ENCODE assay signal across 9 cellular contexts in genomic region chr3:129829640-129830039, GRCh38.
DNase-seq lines count a peak whose midpoint lies in the region; ATAC-seq and TF ChIP-seq lines count a peak whose summit lies in the region.
"Had no signal": no experiment of that assay in that cellular context is flagged by ENCODE, and none has a peak within 500 bp of the region (broad histone marks: within the 10 kb centered on the region; RNA-seq: fewer than 3 reads in every experiment).

No MANE protein-coding gene starts in this region.

- H3K27ac Mint-ChIP-seq in immature natural killer cell (no peak overlapping the region), glutamatergic neuron (ENCODE audit: unreplicated experiment) (no peak overlapping the region)
- H3K27ac Mint-ChIP-seq: activated naive CD4-positive, alpha-beta T cell treated with anti-CD3 and anti-CD28 coated beads, Interleukin-2, amount 50 U/mL, for 24 hours had no signal

- ATAC-seq in IMR-90 (ENCODE audit: low read depth) (peak; percentile 94), GM18907 (IDR thresholded peaks at IDR 0.05; ENCODE audit: unreplicated experiment) (no peak)

- dilution Hi-C loops in IMR-90 (cut with HindIII; ENCODE audit: low sequenced_read_pairs, unreplicated experiment) = no loop called here

- no peak overlapping the region for H3K23ac ChIP-seq in IMR-90 (ENCODE audit: low read depth, low read length)

- no peak overlapping the region for H2BK120ac ChIP-seq in IMR-90 (ENCODE audit: low read depth, low read length)

- no peak overlapping the region for H2AK9ac ChIP-seq in IMR-90 (replicated peaks; ENCODE audit: low read depth, low read length, poor library complexity)

- peaks cover 14 to 16% of the 10 kb centered on the region in 2 experiments for H3K79me1 ChIP-seq in IMR-90 (ENCODE audit: low read depth in 1 of 2, low read length in 2 of 2)

- no peak overlapping the region for H3K14ac ChIP-seq in IMR-90 (replicated peaks; ENCODE audit: low read depth, low read length)

- H3K79me2 ChIP-seq in OCI-LY7 (ENCODE audit: insufficient read depth, low read depth, low read length) = peaks cover 20% of the 10 kb centered on the region; the same call in 1 of the 2 replicates

- TF ChIP-seq RAD21 in IMR-90 (IDR thresholded peaks at IDR 0.05; ENCODE audit: low read length) = peak; percentile 92

- BruUV-seq in IMR-90 (replicated peaks; lab: Mats Ljungman, UMichigan) (no TSS peak), OCI-LY7 (replicated peaks; lab: Mats Ljungman, UMichigan) (no TSS peak)

- DNase-seq in EH (ENCODE audit: low read depth) = peak; percentile 97
- DNase-seq in IMR-90 = peak; percentile 95
- DNase-seq in OCI-LY7 (ENCODE audit: low spot score) = peak; percentile 74
- DNase-seq in brain pericyte (ENCODE audit: low read depth, low spot score) = peak; percentile 39
- DNase-seq in immature natural killer cell = peak in 2 of 3 donors; percentile 14 to 34
- DNase-seq in spleen = no peak
- no peak for DNase-seq in glutamatergic neuron

- H3K9me3 Mint-ChIP-seq in immature natural killer cell (no peaks in the 10 kb centered on the region), glutamatergic neuron (ENCODE audit: unreplicated experiment) (no peaks in the 10 kb centered on the region)
- H3K9me3 Mint-ChIP-seq: activated naive CD4-positive, alpha-beta T cell treated with anti-CD3 and anti-CD28 coated beads, Interleukin-2, amount 50 U/mL, for 24 hours had no signal

- no peak overlapping the region for H3K4ac ChIP-seq in IMR-90 (ENCODE audit: low read depth, low read length)

- CTCF ChIA-PET in IMR-90 (lab: Yijun Ruan, JAX) = interaction anchor here (0.6 to 1.4 kb wide), 8 partner anchors 50 to 339 kb away, joined by 3 to 5 read pairs (median 3); no protein-coding TSS in a partner anchor
- CTCF ChIA-PET in OCI-LY7 (lab: Charles Lee; ENCODE audit: unreplicated experiment) = no interaction called here

- no peak overlapping the region for H2AK5ac ChIP-seq in IMR-90 (ENCODE audit: low read depth, low read length)

- H3K18ac ChIP-seq in IMR-90 (ENCODE audit: low read depth, low read length) = no peak overlapping the region

- no peaks in the 10 kb centered on the region for H3K36me3 ChIP-seq in IMR-90 (ENCODE audit: control insufficient read depth, insufficient read depth, low read length)
- H3K36me3 ChIP-seq in OCI-LY7 (ENCODE audit: insufficient read depth, low read length) = peaks cover 4% of the 10 kb centered on the region; the same call in 1 of the 2 replicates
- H3K36me3 ChIP-seq in spleen = no peaks in the 10 kb centered on the region

- H2AFZ ChIP-seq in IMR-90 (replicated peaks; ENCODE audit: low read length, poor library complexity) (no peak overlapping the region), OCI-LY7 (ENCODE audit: low read length) (no peak overlapping the region)

- no peak overlapping the region for H4K5ac ChIP-seq in IMR-90 (ENCODE audit: low read depth, low read length)

- no peak overlapping the region for H3K4me3 ChIP-seq in IMR-90 (ENCODE audit: insufficient read depth, low read depth, low read length)
- H3K4me3 ChIP-seq in OCI-LY7 (ENCODE audit: low read depth, low read length, poor library complexity, severe bottlenecking) = no peak overlapping the region
- no peak overlapping the region for H3K4me3 ChIP-seq in spleen

- peaks cover 13% of the 10 kb centered on the region in 2 donors for H3K4me1 Mint-ChIP-seq in immature natural killer cell
- peaks cover 12% of the 10 kb centered on the region for H3K4me1 Mint-ChIP-seq in glutamatergic neuron (ENCODE audit: low read depth, unreplicated experiment)

- TF ChIP-seq POLR2A in IMR-90 (IDR thresholded peaks at IDR 0.05; ENCODE audit: low read depth, low read length) = no peak
- no peak for TF ChIP-seq POLR2A in spleen (IDR thresholded peaks at IDR 0.05)

- H3K27ac ChIP-seq in IMR-90 (ENCODE audit: insufficient read depth, low read length) = no peak overlapping the region
- no peak overlapping the region for H3K27ac ChIP-seq in OCI-LY7 (ENCODE audit: low read depth, low read length, poor library complexity, severe bottlenecking)
- peak overlapping the region in 3 of 8 donors; percentile 25 to 43 (median 37) for H3K27ac ChIP-seq in spleen

- H3K4me1 ChIP-seq in IMR-90 (ENCODE audit: control insufficient read depth, insufficient read depth, low read length) = peaks cover 6% of the 10 kb centered on the region; the same call in 1 of the 2 replicates
- H3K4me1 ChIP-seq in OCI-LY7 (ENCODE audit: insufficient read depth, low read length, poor library complexity, severe bottlenecking) = peaks cover 52% of the 10 kb centered on the region
- H3K4me1 ChIP-seq in spleen = peaks cover 4 to 57% (median 19%) of the 10 kb centered on the region in 6 donors

- H3K27me3 Mint-ChIP-seq in immature natural killer cell (ENCODE audit: low read depth in 3 of 3) (peaks cover 0 to 3% (median 1%) of the 10 kb centered on the region in 3 donors), glutamatergic neuron (ENCODE audit: unreplicated experiment) (no peaks in the 10 kb centered on the region)
- H3K27me3 Mint-ChIP-seq: activated naive CD4-positive, alpha-beta T cell treated with anti-CD3 and anti-CD28 coated beads, Interleukin-2, amount 50 U/mL, for 24 hours had no signal

- no peak overlapping the region for H3K4me3 Mint-ChIP-seq in immature natural killer cell
- H3K4me3 Mint-ChIP-seq in glutamatergic neuron (ENCODE audit: unreplicated experiment) = no peak overlapping the region
- H3K4me3 Mint-ChIP-seq: activated naive CD4-positive, alpha-beta T cell treated with anti-CD3 and anti-CD28 coated beads, Interleukin-2, amount 50 U/mL, for 24 hours had no signal

- no peak overlapping the region for H3K56ac ChIP-seq in IMR-90 (ENCODE audit: extremely low read depth, insufficient read depth, low read length)

- POLR2A ChIA-PET in IMR-90 (lab: Charles Lee; ENCODE audit: unreplicated experiment) = interaction anchor here (0.5 kb wide), 1 partner anchor 236 kb away, joined by 4 read pairs; no protein-coding TSS in a partner anchor
- POLR2A ChIA-PET in OCI-LY7 (lab: Charles Lee) = interaction anchor here (0.6 to 1.0 kb wide), 6 partner anchors 10 to 442 kb away, joined by 3 to 4 read pairs (median 3); no protein-coding TSS in a partner anchor

- peak overlapping the region; percentile 85 for H2BK5ac ChIP-seq in IMR-90 (ENCODE audit: low read depth, low read length, poor library complexity, severe bottlenecking)

- H3K36me3 Mint-ChIP-seq in immature natural killer cell (peaks cover 0 to 5% (median 0%) of the 10 kb centered on the region in 3 donors), glutamatergic neuron (ENCODE audit: unreplicated experiment) (no peaks in the 10 kb centered on the region)

- H3K9me3 ChIP-seq in IMR-90 (ENCODE audit: control insufficient read depth, insufficient read depth, low read length) (no peaks in the 10 kb centered on the region), OCI-LY7 (ENCODE audit: low read length) (no peaks in the 10 kb centered on the region), spleen (no peaks in the 10 kb centered on the region)

- no peak overlapping the region; a peak in 1 of 4 replicates for H4K8ac ChIP-seq in IMR-90 (ENCODE audit: low read depth in 2 of 2, low read length in 2 of 2)

- H3K9me2 ChIP-seq in OCI-LY7 (ENCODE audit: insufficient read depth, low read length) = no peaks in the 10 kb centered on the region

- H4K20me1 ChIP-seq in IMR-90 (ENCODE audit: insufficient read depth, low read length) = no peaks in the 10 kb centered on the region; the same call in 1 of the 2 replicates
- H4K20me1 ChIP-seq in OCI-LY7 (ENCODE audit: insufficient read depth, low read length) = peaks cover 12% of the 10 kb centered on the region; the same call in 1 of the 2 replicates

- H3K4me2 ChIP-seq in IMR-90 (ENCODE audit: low read depth, low read length) = peak overlapping the region; percentile 48; the same call in 1 of the 2 replicates
- H3K4me2 ChIP-seq in OCI-LY7 (ENCODE audit: low read length) = no peak overlapping the region

- no peak overlapping the region for H2BK20ac ChIP-seq in IMR-90 (ENCODE audit: low read depth, low read length)

- no peak overlapping the region for H3K9ac ChIP-seq in IMR-90 (ENCODE audit: low read depth, low read length)

- in situ Hi-C loops in IMR-90 (cut with MboI; ENCODE audit: low sequenced_read_pairs) = loop anchor here (5.0 kb wide), 1 partner anchor 103 kb away; no protein-coding TSS in a partner anchor

- peak; percentile 93 for TF ChIP-seq CTCF in IMR-90 (conservative IDR thresholded peaks at IDR 0.05; ENCODE audit: low read depth, low read length)
- peak; percentile 86 for TF ChIP-seq CTCF in OCI-LY7 (conservative IDR thresholded peaks at IDR 0.05; ENCODE audit: low read length)
- TF ChIP-seq CTCF in spleen (IDR thresholded peaks at IDR 0.05 in 8 of 11, conservative IDR thresholded peaks at IDR 0.05 in 3 of 11) = peak in 10 of 11 experiments; percentile 20 to 67 (median 56)
- TF ChIP-seq CTCF in glutamatergic neuron (IDR thresholded peaks at IDR 0.05; ENCODE audit: partially characterized antibody, unreplicated experiment) = no peak

- no peak overlapping the region for H2BK15ac ChIP-seq in IMR-90 (ENCODE audit: low read depth, low read length)

- H3K27me3 ChIP-seq in IMR-90 (ENCODE audit: control insufficient read depth, insufficient read depth, low read length) = no peaks in the 10 kb centered on the region
- no peaks in the 10 kb centered on the region for H3K27me3 ChIP-seq in spleen (replicated peaks in 1 of 7)

- intact Hi-C loops in IMR-90 (cut with micrococcal nuclease) = loop anchor here (1.0 to 5.0 kb wide), 7 partner anchors 63 to 446 kb away; partner anchors contain the start of genes IFT122 and TMCC1
- intact Hi-C loops in OCI-LY7 (cut with micrococcal nuclease; ENCODE audit: unreplicated experiment) = loop anchor here (1.0 to 5.0 kb wide), 5 partner anchors 63 to 447 kb away; partner anchors contain the start of gene TMCC1
- intact Hi-C loops in spleen (cut with DNase I; ENCODE audit: low total_unique reads) = loop anchor here (5.0 kb wide), 3 partner anchors 182 to 337 kb away; no protein-coding TSS in a partner anchor

- H4K91ac ChIP-seq in IMR-90 (ENCODE audit: insufficient read depth, low read depth, low read length) = no peak overlapping the region

- H3K9me1 ChIP-seq in IMR-90 (ENCODE audit: insufficient read depth, low read length) = peaks cover 5% of the 10 kb centered on the region; the same call in 1 of the 2 replicates

TF ChIP-seq in IMR-90, 13 proteins besides CTCF, POLR2A, EP300 and RAD21 (continues in another document):
- TF ChIP-seq USF2 (IDR thresholded peaks at IDR 0.05; ENCODE audit: low read depth, low read length) (no peak), MAZ (IDR thresholded peaks at IDR 0.05; ENCODE audit: borderline replicate concordance, low read depth, low read length) (no peak), RCOR1 (IDR thresholded peaks at IDR 0.05; ENCODE audit: insufficient replicate concordance, low read length) (no peak), BHLHE40 (IDR thresholded peaks at IDR 0.05; ENCODE audit: low read depth, low read length) (no peak), MXI1 (IDR thresholded peaks at IDR 0.05; ENCODE audit: borderline replicate concordance, low read depth, low read length) (no peak)

Comparison
In these comparisons a context has a peak if more than half of its experiments do, and no peak if none do; other contexts are left out.
1. DNase-seq: peak in EH (single experiment), IMR-90 (single experiment), OCI-LY7 (single experiment), brain pericyte (single experiment) and immature natural killer cell (2 of 3); none in spleen (single experiment) and glutamatergic neuron (single experiment).